Comparison of ENCODE assay signal across 1 cellular context in the genomic region with DNA sequence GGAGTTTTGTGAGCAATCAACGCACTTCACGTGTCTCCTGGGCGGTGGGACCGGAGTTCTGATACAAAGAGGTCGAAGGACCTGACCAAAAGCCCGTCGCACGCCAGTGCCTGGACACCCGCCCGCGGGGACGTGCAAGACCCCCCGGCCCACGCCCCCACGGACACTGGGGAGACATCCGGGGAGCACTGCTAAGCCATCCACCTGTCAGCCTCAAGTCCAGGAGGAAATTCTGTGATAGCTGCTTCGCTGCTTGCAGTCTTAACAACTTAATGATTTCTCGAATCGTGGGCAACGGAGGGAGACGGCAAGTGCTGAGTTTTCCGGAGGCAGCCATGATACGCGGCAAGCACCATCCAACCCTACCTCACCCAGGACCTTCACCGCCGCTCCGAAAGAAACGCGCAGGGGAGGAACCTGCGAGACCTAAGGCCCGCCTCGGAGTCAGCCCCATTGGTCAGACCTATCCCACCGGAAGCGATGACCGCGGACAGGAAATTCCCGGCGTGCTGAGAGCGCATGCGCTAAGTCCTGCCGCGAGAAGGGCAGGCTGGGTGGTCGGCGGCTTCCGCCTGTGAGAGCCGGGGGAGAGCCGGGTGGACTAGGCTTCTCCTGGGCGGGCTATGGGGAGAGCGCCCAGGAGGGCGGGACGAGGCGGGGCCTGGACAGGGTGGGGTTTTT.
TF ChIP-seq lines count a peak whose summit lies in the region.

A gene (minus strand): TSS at position 393 of the 681 bp plus-strand sequence. CDS start 56 bp downstream, at position 337.

TF ChIP-seq in HepG2, 621 proteins besides CTCF, POLR2A, EP300 and RAD21 (continued from another document and continues in another):
- TF ChIP-seq, protein P1, sequence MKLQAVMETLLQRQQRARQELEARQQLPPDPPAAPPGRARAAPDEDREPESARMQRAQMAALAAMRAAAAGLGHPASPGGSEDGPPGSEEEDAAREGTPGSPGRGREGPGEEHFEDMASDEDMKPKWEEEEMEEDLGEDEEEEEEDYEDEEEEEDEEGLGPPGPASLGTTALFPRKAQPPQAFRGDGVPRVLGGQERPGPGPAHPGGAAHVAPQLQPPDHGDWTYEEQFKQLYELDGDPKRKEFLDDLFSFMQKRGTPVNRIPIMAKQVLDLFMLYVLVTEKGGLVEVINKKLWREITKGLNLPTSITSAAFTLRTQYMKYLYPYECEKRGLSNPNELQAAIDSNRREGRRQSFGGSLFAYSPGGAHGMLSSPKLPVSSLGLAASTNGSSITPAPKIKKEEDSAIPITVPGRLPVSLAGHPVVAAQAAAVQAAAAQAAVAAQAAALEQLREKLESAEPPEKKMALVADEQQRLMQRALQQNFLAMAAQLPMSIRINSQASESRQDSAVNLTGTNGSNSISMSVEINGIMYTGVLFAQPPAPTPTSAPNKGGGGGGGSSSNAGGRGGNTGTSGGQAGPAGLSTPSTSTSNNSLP (IDR thresholded peaks at IDR 0.05; ENCODE audit: low read depth, low read length): no peak; the same call in 1 of the 2 replicates
- TF ChIP-seq, protein P2, sequence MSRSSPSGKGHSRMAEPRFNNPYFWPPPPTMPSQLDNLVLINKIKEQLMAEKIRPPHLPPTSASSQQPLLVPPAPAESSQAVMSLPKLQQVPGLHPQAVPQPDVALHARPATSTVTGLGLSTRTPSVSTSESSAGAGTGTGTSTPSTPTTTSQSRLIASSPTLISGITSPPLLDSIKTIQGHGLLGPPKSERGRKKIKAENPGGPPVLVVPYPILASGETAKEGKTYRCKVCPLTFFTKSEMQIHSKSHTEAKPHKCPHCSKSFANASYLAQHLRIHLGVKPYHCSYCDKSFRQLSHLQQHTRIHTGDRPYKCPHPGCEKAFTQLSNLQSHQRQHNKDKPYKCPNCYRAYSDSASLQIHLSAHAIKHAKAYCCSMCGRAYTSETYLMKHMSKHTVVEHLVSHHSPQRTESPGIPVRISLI (CRISPR knock-in tag; IDR thresholded peaks at IDR 0.05; ENCODE audit: borderline replicate concordance): no peak
- TF ChIP-seq KDM4B (CRISPR knock-in tag; IDR thresholded peaks at IDR 0.05) (no peak), PHB2 (IDR thresholded peaks at IDR 0.05; ENCODE audit: partially characterized antibody) (no peak), ZNF749 (CRISPR knock-in tag; IDR thresholded peaks at IDR 0.05; ENCODE audit: borderline replicate concordance) (peak; percentile 57; the same call in 1 of the 2 replicates), MIER3 (CRISPR knock-in tag; IDR thresholded peaks at IDR 0.05; ENCODE audit: borderline replicate concordance) (no peak; the same call in 1 of the 2 replicates), RBFOX2 (IDR thresholded peaks at IDR 0.05; ENCODE audit: low read depth, low read length) (peak; percentile 95), NCOA5 (CRISPR knock-in tag; IDR thresholded peaks at IDR 0.05) (0 out of 2 replicates have a peak, but pooled peaks have one; percentile 21), ZNF747 (CRISPR knock-in tag; IDR thresholded peaks at IDR 0.05; ENCODE audit: borderline replicate concordance) (peak; percentile 56; the same call in 1 of the 2 replicates), SAP130 (CRISPR knock-in tag; IDR thresholded peaks at IDR 0.05; ENCODE audit: low read depth) (peak; percentile 88), BCL6 (CRISPR knock-in tag; IDR thresholded peaks at IDR 0.05) (no peak; the same call in 1 of the 2 replicates), ZFP1 (CRISPR knock-in tag; IDR thresholded peaks at IDR 0.05) (peak; percentile 12; the same call in 1 of the 2 replicates), PCBP2 (optimal IDR thresholded peaks at IDR 0.05; ENCODE audit: low read depth, low read length, poor library complexity, severe bottlenecking) (no peak), SALL2 (CRISPR knock-in tag; IDR thresholded peaks at IDR 0.05) (peak; percentile 86; the same call in 1 of the 2 replicates), HDAC2 (CRISPR knock-in tag; IDR thresholded peaks at IDR 0.05) (peak; percentile 75), PRPF4 (IDR thresholded peaks at IDR 0.05; ENCODE audit: low read depth, low read length, poor library complexity, severe bottlenecking) (no peak), ZNF124 (CRISPR knock-in tag; IDR thresholded peaks at IDR 0.05) (peak; percentile 94), ZNF781 (CRISPR knock-in tag; IDR thresholded peaks at IDR 0.05; ENCODE audit: borderline replicate concordance, not compliant biosample characterization) (peak; percentile 97), SOX6 (IDR thresholded peaks at IDR 0.05) (no peak), SOX6 (CRISPR knock-in tag; IDR thresholded peaks at IDR 0.05) (no peak; the same call in 1 of the 2 replicates), ZNF773 (CRISPR knock-in tag; IDR thresholded peaks at IDR 0.05; ENCODE audit: borderline replicate concordance) (peak; percentile 76; the same call in 1 of the 2 replicates), ZZZ3 (CRISPR knock-in tag; IDR thresholded peaks at IDR 0.05; ENCODE audit: borderline replicate concordance) (peak; percentile 65; the same call in 1 of the 2 replicates), ZNF451 (CRISPR knock-in tag; IDR thresholded peaks at IDR 0.05) (peak; percentile 91), ESRRA (CRISPR knock-in tag; IDR thresholded peaks at IDR 0.05; ENCODE audit: low read depth) (0 out of 2 replicates have a peak, but pooled peaks have one; percentile 58), HNRNPL (IDR thresholded peaks at IDR 0.05; ENCODE audit: low read depth, low read length) (peak; percentile 82), RBAK (CRISPR knock-in tag; IDR thresholded peaks at IDR 0.05) (no peak; the same call in 1 of the 2 replicates), SMYD3 (CRISPR knock-in tag; IDR thresholded peaks at IDR 0.05) (no peak), KAT8 (CRISPR knock-in tag; IDR thresholded peaks at IDR 0.05) (peak; percentile 69; the same call in 1 of the 2 replicates), SMAD1 (CRISPR knock-in tag; IDR thresholded peaks at IDR 0.05; ENCODE audit: borderline replicate concordance, low read depth) (peak; percentile 80; the same call in 1 of the 2 replicates), ARID2 (CRISPR knock-in tag; IDR thresholded peaks at IDR 0.05; ENCODE audit: borderline replicate concordance) (no peak), MTF2 (CRISPR knock-in tag; IDR thresholded peaks at IDR 0.05; ENCODE audit: borderline replicate concordance) (no peak), MYNN (CRISPR knock-in tag; IDR thresholded peaks at IDR 0.05; ENCODE audit: low read depth) (no peak; the same call in 1 of the 2 replicates), CENPX (CRISPR knock-in tag; IDR thresholded peaks at IDR 0.05) (no peak), EED (CRISPR knock-in tag; IDR thresholded peaks at IDR 0.05) (0 out of 2 replicates have a peak, but pooled peaks have one; percentile 75), KAT7 (CRISPR knock-in tag; IDR thresholded peaks at IDR 0.05; ENCODE audit: borderline replicate concordance) (peak; percentile 60; the same call in 1 of the 2 replicates), ZIK1 (CRISPR knock-in tag; IDR thresholded peaks at IDR 0.05; ENCODE audit: borderline replicate concordance, low read depth) (peak; percentile 21; the same call in 1 of the 2 replicates)
- TF ChIP-seq, protein P3, sequence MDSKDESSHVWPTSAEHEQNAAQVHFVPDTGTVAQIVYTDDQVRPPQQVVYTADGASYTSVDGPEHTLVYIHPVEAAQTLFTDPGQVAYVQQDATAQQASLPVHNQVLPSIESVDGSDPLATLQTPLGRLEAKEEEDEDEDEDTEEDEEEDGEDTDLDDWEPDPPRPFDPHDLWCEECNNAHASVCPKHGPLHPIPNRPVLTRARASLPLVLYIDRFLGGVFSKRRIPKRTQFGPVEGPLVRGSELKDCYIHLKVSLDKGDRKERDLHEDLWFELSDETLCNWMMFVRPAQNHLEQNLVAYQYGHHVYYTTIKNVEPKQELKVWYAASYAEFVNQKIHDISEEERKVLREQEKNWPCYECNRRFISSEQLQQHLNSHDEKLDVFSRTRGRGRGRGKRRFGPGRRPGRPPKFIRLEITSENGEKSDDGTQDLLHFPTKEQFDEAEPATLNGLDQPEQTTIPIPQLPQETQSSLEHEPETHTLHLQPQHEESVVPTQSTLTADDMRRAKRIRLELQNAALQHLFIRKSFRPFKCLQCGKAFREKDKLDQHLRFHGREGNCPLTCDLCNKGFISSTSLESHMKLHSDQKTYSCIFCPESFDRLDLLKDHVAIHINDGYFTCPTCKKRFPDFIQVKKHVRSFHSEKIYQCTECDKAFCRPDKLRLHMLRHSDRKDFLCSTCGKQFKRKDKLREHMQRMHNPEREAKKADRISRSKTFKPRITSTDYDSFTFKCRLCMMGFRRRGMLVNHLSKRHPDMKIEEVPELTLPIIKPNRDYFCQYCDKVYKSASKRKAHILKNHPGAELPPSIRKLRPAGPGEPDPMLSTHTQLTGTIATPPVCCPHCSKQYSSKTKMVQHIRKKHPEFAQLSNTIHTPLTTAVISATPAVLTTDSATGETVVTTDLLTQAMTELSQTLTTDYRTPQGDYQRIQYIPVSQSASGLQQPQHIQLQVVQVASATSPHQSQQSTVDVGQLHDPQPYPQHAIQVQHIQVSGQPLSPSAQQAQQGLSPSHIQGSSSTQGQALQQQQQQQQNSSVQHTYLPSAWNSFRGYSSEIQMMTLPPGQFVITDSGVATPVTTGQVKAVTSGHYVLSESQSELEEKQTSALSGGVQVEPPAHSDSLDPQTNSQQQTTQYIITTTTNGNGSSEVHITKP (CRISPR knock-in tag; IDR thresholded peaks at IDR 0.05; ENCODE audit: low read depth): peak; percentile 74; the same call in 1 of the 2 replicates
- TF ChIP-seq, protein P4, sequence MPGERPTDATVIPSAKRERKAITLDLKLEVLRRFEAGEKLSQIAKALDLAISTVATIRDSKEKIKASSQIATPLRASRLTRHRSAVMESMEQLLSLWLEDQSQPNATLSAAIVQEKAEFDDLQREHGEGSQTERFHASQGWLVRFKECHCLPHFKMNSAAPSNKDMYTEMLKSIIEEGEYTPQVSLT (CRISPR knock-in tag; IDR thresholded peaks at IDR 0.05; ENCODE audit: borderline replicate concordance, low read depth): no peak
- TF ChIP-seq, protein P5, sequence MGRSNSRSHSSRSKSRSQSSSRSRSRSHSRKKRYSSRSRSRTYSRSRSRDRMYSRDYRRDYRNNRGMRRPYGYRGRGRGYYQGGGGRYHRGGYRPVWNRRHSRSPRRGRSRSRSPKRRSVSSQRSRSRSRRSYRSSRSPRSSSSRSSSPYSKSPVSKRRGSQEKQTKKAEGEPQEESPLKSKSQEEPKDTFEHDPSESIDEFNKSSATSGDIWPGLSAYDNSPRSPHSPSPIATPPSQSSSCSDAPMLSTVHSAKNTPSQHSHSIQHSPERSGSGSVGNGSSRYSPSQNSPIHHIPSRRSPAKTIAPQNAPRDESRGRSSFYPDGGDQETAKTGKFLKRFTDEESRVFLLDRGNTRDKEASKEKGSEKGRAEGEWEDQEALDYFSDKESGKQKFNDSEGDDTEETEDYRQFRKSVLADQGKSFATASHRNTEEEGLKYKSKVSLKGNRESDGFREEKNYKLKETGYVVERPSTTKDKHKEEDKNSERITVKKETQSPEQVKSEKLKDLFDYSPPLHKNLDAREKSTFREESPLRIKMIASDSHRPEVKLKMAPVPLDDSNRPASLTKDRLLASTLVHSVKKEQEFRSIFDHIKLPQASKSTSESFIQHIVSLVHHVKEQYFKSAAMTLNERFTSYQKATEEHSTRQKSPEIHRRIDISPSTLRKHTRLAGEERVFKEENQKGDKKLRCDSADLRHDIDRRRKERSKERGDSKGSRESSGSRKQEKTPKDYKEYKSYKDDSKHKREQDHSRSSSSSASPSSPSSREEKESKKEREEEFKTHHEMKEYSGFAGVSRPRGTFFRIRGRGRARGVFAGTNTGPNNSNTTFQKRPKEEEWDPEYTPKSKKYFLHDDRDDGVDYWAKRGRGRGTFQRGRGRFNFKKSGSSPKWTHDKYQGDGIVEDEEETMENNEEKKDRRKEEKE (IDR thresholded peaks at IDR 0.05): no peak
- TF ChIP-seq, protein P6, sequence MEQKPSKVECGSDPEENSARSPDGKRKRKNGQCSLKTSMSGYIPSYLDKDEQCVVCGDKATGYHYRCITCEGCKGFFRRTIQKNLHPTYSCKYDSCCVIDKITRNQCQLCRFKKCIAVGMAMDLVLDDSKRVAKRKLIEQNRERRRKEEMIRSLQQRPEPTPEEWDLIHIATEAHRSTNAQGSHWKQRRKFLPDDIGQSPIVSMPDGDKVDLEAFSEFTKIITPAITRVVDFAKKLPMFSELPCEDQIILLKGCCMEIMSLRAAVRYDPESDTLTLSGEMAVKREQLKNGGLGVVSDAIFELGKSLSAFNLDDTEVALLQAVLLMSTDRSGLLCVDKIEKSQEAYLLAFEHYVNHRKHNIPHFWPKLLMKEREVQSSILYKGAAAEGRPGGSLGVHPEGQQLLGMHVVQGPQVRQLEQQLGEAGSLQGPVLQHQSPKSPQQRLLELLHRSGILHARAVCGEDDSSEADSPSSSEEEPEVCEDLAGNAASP (CRISPR knock-in tag; IDR thresholded peaks at IDR 0.05; ENCODE audit: borderline replicate concordance): peak; percentile 31; the same call in 1 of the 2 replicates
- TF ChIP-seq, protein P7, sequence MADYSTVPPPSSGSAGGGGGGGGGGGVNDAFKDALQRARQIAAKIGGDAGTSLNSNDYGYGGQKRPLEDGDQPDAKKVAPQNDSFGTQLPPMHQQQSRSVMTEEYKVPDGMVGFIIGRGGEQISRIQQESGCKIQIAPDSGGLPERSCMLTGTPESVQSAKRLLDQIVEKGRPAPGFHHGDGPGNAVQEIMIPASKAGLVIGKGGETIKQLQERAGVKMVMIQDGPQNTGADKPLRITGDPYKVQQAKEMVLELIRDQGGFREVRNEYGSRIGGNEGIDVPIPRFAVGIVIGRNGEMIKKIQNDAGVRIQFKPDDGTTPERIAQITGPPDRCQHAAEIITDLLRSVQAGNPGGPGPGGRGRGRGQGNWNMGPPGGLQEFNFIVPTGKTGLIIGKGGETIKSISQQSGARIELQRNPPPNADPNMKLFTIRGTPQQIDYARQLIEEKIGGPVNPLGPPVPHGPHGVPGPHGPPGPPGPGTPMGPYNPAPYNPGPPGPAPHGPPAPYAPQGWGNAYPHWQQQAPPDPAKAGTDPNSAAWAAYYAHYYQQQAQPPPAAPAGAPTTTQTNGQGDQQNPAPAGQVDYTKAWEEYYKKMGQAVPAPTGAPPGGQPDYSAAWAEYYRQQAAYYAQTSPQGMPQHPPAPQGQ (CRISPR knock-in tag; IDR thresholded peaks at IDR 0.05; ENCODE audit: borderline replicate concordance): no peak
- TF ChIP-seq, protein P8, sequence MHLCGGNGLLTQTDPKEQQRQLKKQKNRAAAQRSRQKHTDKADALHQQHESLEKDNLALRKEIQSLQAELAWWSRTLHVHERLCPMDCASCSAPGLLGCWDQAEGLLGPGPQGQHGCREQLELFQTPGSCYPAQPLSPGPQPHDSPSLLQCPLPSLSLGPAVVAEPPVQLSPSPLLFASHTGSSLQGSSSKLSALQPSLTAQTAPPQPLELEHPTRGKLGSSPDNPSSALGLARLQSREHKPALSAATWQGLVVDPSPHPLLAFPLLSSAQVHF (CRISPR knock-in tag; IDR thresholded peaks at IDR 0.05): no peak
- TF ChIP-seq, protein P9, sequence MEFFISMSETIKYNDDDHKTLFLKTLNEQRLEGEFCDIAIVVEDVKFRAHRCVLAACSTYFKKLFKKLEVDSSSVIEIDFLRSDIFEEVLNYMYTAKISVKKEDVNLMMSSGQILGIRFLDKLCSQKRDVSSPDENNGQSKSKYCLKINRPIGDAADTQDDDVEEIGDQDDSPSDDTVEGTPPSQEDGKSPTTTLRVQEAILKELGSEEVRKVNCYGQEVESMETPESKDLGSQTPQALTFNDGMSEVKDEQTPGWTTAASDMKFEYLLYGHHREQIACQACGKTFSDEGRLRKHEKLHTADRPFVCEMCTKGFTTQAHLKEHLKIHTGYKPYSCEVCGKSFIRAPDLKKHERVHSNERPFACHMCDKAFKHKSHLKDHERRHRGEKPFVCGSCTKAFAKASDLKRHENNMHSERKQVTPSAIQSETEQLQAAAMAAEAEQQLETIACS (CRISPR knock-in tag; IDR thresholded peaks at IDR 0.05): 0 out of 2 replicates have a peak, but pooled peaks have one; percentile 56
